1 cellular context compared by ENCODE assay signal in the genomic region with DNA sequence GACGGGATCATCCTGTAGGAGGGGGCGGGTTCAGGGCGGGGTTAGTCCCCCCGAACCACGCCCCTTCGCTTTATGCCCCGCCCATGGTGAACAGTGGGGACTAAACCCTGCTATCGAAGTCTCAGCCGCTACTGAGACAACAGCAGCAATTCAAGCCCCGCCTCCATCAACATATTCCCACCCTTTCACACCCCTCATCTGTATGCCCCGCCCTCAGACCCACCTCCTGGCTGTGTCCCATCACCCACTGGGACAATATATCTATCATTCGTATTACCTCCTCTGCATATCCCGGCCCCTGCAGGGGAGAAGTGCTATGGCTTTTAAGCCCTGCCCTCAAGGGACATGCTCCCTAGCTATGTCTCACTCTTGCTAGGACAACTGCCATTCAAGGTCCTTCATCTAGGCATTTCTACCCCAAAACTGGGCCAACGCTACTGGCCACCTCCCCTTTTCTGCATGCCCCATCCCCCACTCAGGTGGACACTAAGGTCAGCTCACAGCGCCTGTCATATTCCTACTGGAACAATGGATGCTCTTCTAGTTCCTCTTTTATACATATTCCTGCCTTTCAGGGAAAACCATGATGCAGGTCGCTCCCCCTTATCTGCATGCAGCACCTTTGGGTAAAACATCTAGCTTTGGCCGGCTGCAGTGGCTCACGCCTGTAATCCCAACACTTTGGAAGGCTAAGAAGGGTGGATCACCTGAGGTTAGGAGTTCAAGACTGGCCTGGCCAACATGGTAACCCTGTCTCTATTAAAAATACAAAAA.
TF ChIP-seq lines count a peak whose summit lies in the region.

No MANE protein-coding gene starts in this region.

TF ChIP-seq in K562, 482 proteins besides CTCF, POLR2A, EP300 and RAD21 (continues in another document):
- TF ChIP-seq ZNF140 (CRISPR knock-in tag; IDR thresholded peaks at IDR 0.05), result no peak
- TF ChIP-seq ZNF24 (IDR thresholded peaks at IDR 0.05), result no peak
- TF ChIP-seq, protein P1, sequence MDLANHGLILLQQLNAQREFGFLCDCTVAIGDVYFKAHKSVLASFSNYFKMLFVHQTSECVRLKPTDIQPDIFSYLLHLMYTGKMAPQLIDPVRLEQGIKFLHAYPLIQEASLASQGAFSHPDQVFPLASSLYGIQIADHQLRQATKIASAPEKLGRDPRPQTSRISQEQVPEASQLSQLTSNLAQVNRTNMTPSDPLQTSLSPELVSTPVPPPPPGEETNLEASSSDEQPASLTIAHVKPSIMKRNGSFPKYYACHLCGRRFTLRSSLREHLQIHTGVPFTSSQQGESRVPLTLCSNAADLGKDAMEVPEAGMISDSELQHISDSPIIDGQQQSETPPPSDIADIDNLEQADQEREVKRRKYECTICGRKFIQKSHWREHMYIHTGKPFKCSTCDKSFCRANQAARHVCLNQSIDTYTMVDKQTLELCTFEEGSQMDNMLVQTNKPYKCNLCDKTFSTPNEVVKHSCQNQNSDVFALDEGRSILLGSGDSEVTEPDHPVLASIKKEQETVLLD (IDR thresholded peaks at IDR 0.05), result peak; percentile 75
- no peak for TF ChIP-seq NFATC3 (IDR thresholded peaks at IDR 0.05)
- no peak for TF ChIP-seq ZNF668 (CRISPR knock-in tag; IDR thresholded peaks at IDR 0.05)
- TF ChIP-seq GTF2F1 (IDR thresholded peaks at IDR 0.05; ENCODE audit: low read depth, low read length), result no peak
- TF ChIP-seq CCAR2 (IDR thresholded peaks at IDR 0.05; ENCODE audit: low read depth, low read length), result no peak
- TF ChIP-seq FOXP1 (CRISPR knock-in tag; IDR thresholded peaks at IDR 0.05), result no peak
- no peak for TF ChIP-seq SREBF2 (CRISPR knock-in tag; IDR thresholded peaks at IDR 0.05)
- TF ChIP-seq, protein P2, sequence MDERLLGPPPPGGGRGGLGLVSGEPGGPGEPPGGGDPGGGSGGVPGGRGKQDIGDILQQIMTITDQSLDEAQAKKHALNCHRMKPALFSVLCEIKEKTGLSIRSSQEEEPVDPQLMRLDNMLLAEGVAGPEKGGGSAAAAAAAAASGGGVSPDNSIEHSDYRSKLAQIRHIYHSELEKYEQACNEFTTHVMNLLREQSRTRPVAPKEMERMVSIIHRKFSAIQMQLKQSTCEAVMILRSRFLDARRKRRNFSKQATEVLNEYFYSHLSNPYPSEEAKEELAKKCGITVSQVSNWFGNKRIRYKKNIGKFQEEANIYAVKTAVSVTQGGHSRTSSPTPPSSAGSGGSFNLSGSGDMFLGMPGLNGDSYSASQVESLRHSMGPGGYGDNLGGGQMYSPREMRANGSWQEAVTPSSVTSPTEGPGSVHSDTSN (CRISPR knock-in tag; IDR thresholded peaks at IDR 0.05; ENCODE audit: low read depth), result no peak
- TF ChIP-seq, protein P2 (tag; conservative IDR thresholded peaks at IDR 0.05; ENCODE audit: low read depth), result no peak
- TF ChIP-seq TSC22D4 (tag; IDR thresholded peaks at IDR 0.05), result no peak
- peak; percentile 56; the same call in 1 of the 2 replicates for TF ChIP-seq CXXC5 (CRISPR knock-in tag; IDR thresholded peaks at IDR 0.05)
- TF ChIP-seq, protein P3, sequence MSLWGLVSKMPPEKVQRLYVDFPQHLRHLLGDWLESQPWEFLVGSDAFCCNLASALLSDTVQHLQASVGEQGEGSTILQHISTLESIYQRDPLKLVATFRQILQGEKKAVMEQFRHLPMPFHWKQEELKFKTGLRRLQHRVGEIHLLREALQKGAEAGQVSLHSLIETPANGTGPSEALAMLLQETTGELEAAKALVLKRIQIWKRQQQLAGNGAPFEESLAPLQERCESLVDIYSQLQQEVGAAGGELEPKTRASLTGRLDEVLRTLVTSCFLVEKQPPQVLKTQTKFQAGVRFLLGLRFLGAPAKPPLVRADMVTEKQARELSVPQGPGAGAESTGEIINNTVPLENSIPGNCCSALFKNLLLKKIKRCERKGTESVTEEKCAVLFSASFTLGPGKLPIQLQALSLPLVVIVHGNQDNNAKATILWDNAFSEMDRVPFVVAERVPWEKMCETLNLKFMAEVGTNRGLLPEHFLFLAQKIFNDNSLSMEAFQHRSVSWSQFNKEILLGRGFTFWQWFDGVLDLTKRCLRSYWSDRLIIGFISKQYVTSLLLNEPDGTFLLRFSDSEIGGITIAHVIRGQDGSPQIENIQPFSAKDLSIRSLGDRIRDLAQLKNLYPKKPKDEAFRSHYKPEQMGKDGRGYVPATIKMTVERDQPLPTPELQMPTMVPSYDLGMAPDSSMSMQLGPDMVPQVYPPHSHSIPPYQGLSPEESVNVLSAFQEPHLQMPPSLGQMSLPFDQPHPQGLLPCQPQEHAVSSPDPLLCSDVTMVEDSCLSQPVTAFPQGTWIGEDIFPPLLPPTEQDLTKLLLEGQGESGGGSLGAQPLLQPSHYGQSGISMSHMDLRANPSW (CRISPR knock-in tag; IDR thresholded peaks at IDR 0.05), result no peak
- TF ChIP-seq PHB2 (IDR thresholded peaks at IDR 0.05; ENCODE audit: low read depth), result 0 out of 2 replicates have a peak, but pooled peaks have one; percentile 11
- TF ChIP-seq LEF1 (IDR thresholded peaks at IDR 0.05), result peak; percentile 60; the same call in 1 of the 2 replicates
- TF ChIP-seq CEBPG (CRISPR knock-in tag; IDR thresholded peaks at IDR 0.05), result peak; percentile 61; the same call in 1 of the 2 replicates
- TF ChIP-seq CEBPG (tag; conservative IDR thresholded peaks at IDR 0.05 in 1 of 2, IDR thresholded peaks at IDR 0.05 in 1 of 2), result no peak
- TF ChIP-seq POLR3G (IDR thresholded peaks at IDR 0.05; ENCODE audit: extremely low read depth, insufficient read length, insufficient replicate concordance), result no peak
- TF ChIP-seq, protein P4, sequence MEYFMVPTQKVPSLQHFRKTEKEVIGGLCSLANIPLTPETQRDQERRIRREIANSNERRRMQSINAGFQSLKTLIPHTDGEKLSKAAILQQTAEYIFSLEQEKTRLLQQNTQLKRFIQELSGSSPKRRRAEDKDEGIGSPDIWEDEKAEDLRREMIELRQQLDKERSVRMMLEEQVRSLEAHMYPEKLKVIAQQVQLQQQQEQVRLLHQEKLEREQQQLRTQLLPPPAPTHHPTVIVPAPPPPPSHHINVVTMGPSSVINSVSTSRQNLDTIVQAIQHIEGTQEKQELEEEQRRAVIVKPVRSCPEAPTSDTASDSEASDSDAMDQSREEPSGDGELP (CRISPR knock-in tag; IDR thresholded peaks at IDR 0.05; ENCODE audit: borderline replicate concordance), result peak; percentile 33; the same call in 1 of the 2 replicates
- TF ChIP-seq SP1 (CRISPR knock-in tag; IDR thresholded peaks at IDR 0.05), result peak; percentile 62; the same call in 1 of the 2 replicates
- TF ChIP-seq HDAC2 (IDR thresholded peaks at IDR 0.05), result peak; percentile 48; the same call in 1 of the 2 replicates
- no peak for TF ChIP-seq ZNF232 (CRISPR knock-in tag; IDR thresholded peaks at IDR 0.05)
- TF ChIP-seq ZNF830 (CRISPR knock-in tag; IDR thresholded peaks at IDR 0.05), result no peak
- TF ChIP-seq KLF1 (tag; IDR thresholded peaks at IDR 0.05), result no peak
- TF ChIP-seq EHMT2 (IDR thresholded peaks at IDR 0.05), result peak; percentile 84
- peak in 1 of 2 experiments; percentile 52; a peak in 1 of 4 replicates for TF ChIP-seq TEAD1 (CRISPR knock-in tag; IDR thresholded peaks at IDR 0.05)
- peak; percentile 63; the same call in 1 of the 2 replicates for TF ChIP-seq XRCC5 (IDR thresholded peaks at IDR 0.05; ENCODE audit: low read depth, low read length)
- TF ChIP-seq GATA2 (CRISPR knock-in tag; IDR thresholded peaks at IDR 0.05), result peak; percentile 69
- TF ChIP-seq MECOM (CRISPR knock-in tag; IDR thresholded peaks at IDR 0.05), result no peak
- TF ChIP-seq ZNF699 (CRISPR knock-in tag; IDR thresholded peaks at IDR 0.05; ENCODE audit: insufficient replicate concordance), result no peak
- TF ChIP-seq SETDB1 (IDR thresholded peaks at IDR 0.05; ENCODE audit: low read length), result no peak
- TF ChIP-seq ADNP (tag; IDR thresholded peaks at IDR 0.05), result peak; percentile 93
- TF ChIP-seq SMARCE1 (IDR thresholded peaks at IDR 0.05), result peak; percentile 25; the same call in 1 of the 2 replicates
- TF ChIP-seq THRAP3 (IDR thresholded peaks at IDR 0.05; ENCODE audit: borderline replicate concordance), result no peak
- TF ChIP-seq, protein P5, sequence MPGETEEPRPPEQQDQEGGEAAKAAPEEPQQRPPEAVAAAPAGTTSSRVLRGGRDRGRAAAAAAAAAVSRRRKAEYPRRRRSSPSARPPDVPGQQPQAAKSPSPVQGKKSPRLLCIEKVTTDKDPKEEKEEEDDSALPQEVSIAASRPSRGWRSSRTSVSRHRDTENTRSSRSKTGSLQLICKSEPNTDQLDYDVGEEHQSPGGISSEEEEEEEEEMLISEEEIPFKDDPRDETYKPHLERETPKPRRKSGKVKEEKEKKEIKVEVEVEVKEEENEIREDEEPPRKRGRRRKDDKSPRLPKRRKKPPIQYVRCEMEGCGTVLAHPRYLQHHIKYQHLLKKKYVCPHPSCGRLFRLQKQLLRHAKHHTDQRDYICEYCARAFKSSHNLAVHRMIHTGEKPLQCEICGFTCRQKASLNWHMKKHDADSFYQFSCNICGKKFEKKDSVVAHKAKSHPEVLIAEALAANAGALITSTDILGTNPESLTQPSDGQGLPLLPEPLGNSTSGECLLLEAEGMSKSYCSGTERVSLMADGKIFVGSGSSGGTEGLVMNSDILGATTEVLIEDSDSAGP (CRISPR knock-in tag; IDR thresholded peaks at IDR 0.05), result no peak
- TF ChIP-seq, protein P6, sequence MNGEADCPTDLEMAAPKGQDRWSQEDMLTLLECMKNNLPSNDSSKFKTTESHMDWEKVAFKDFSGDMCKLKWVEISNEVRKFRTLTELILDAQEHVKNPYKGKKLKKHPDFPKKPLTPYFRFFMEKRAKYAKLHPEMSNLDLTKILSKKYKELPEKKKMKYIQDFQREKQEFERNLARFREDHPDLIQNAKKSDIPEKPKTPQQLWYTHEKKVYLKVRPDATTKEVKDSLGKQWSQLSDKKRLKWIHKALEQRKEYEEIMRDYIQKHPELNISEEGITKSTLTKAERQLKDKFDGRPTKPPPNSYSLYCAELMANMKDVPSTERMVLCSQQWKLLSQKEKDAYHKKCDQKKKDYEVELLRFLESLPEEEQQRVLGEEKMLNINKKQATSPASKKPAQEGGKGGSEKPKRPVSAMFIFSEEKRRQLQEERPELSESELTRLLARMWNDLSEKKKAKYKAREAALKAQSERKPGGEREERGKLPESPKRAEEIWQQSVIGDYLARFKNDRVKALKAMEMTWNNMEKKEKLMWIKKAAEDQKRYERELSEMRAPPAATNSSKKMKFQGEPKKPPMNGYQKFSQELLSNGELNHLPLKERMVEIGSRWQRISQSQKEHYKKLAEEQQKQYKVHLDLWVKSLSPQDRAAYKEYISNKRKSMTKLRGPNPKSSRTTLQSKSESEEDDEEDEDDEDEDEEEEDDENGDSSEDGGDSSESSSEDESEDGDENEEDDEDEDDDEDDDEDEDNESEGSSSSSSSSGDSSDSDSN (IDR thresholded peaks at IDR 0.05; ENCODE audit: borderline replicate concordance in 1 of 2, low read depth in 2 of 2, low read length in 2 of 2), result 0 out of 4 replicates have a peak, but pooled peaks of 1 of the 2 experiments have one; percentile 20
- no peak for TF ChIP-seq MCM7 (IDR thresholded peaks at IDR 0.05)
- TF ChIP-seq ATF7 (IDR thresholded peaks at IDR 0.05), result 0 out of 2 replicates have a peak, but pooled peaks have one; percentile 31
- TF ChIP-seq DPF2 (IDR thresholded peaks at IDR 0.05), result peak; percentile 73
- no peak for TF ChIP-seq SRSF9 (IDR thresholded peaks at IDR 0.05; ENCODE audit: borderline replicate concordance, low read depth, low read length)
- TF ChIP-seq ZNF274 (IDR thresholded peaks at IDR 0.05; ENCODE audit: borderline replicate concordance, low read depth, low read length), result no peak
- TF ChIP-seq ZKSCAN1 (IDR thresholded peaks at IDR 0.05; ENCODE audit: low read depth, low read length), result no peak
- TF ChIP-seq KLF13 (tag; IDR thresholded peaks at IDR 0.05; ENCODE audit: borderline replicate concordance, low read depth), result no peak
- no peak for TF ChIP-seq NCOA1 (IDR thresholded peaks at IDR 0.05; ENCODE audit: low read depth)
- 0 out of 2 replicates have a peak, but pooled peaks have one; percentile 42 for TF ChIP-seq POLR2AphosphoS5 (IDR thresholded peaks at IDR 0.05; ENCODE audit: control insufficient read depth, insufficient read depth, low read depth, low read length)
- TF ChIP-seq TAL1 (IDR thresholded peaks at IDR 0.05), result peak; percentile 75
- no peak for TF ChIP-seq RBM15 (IDR thresholded peaks at IDR 0.05; ENCODE audit: insufficient read depth, low read length)
- TF ChIP-seq IFI16 (CRISPR knock-in tag; IDR thresholded peaks at IDR 0.05), result no peak
- no peak for TF ChIP-seq ZNF764 (CRISPR knock-in tag; IDR thresholded peaks at IDR 0.05; ENCODE audit: low read depth)
- no peak for TF ChIP-seq ZKSCAN8 (CRISPR knock-in tag; IDR thresholded peaks at IDR 0.05)
- peak; percentile 89 for TF ChIP-seq ARID1B (IDR thresholded peaks at IDR 0.05)
- TF ChIP-seq, protein P7, sequence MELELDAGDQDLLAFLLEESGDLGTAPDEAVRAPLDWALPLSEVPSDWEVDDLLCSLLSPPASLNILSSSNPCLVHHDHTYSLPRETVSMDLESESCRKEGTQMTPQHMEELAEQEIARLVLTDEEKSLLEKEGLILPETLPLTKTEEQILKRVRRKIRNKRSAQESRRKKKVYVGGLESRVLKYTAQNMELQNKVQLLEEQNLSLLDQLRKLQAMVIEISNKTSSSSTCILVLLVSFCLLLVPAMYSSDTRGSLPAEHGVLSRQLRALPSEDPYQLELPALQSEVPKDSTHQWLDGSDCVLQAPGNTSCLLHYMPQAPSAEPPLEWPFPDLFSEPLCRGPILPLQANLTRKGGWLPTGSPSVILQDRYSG (tag; conservative IDR thresholded peaks at IDR 0.05; ENCODE audit: low read depth), result no peak
- TF ChIP-seq PCBP1 (IDR thresholded peaks at IDR 0.05; ENCODE audit: low read depth, low read length, poor library complexity, severe bottlenecking), result no peak
- no peak for TF ChIP-seq MAZ (CRISPR knock-in tag; conservative IDR thresholded peaks at IDR 0.05 in 1 of 2, IDR thresholded peaks at IDR 0.05 in 1 of 2)
